ENCODE assay signal across 1 cellular context in genomic region chr10:17617031-17617911, GRCh38.
A peak's percentile ranks its signal among the peaks of the same experiment; 100 is the strongest.
TF ChIP-seq lines count a peak whose summit lies in the region.

A gene with protein sequence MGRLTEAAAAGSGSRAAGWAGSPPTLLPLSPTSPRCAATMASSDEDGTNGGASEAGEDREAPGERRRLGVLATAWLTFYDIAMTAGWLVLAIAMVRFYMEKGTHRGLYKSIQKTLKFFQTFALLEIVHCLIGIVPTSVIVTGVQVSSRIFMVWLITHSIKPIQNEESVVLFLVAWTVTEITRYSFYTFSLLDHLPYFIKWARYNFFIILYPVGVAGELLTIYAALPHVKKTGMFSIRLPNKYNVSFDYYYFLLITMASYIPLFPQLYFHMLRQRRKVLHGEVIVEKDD (minus strand): TSS chr10:17617374. CDS start chr10:17617339, 35 bp downstream.

TF ChIP-seq in HEK293, 187 proteins besides CTCF, POLR2A, EP300 and RAD21 (continued from another document):
- TF ChIP-seq, protein P1, sequence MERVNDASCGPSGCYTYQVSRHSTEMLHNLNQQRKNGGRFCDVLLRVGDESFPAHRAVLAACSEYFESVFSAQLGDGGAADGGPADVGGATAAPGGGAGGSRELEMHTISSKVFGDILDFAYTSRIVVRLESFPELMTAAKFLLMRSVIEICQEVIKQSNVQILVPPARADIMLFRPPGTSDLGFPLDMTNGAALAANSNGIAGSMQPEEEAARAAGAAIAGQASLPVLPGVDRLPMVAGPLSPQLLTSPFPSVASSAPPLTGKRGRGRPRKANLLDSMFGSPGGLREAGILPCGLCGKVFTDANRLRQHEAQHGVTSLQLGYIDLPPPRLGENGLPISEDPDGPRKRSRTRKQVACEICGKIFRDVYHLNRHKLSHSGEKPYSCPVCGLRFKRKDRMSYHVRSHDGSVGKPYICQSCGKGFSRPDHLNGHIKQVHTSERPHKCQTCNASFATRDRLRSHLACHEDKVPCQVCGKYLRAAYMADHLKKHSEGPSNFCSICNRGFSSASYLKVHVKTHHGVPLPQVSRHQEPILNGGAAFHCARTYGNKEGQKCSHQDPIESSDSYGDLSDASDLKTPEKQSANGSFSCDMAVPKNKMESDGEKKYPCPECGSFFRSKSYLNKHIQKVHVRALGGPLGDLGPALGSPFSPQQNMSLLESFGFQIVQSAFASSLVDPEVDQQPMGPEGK (tag by site-specific recombination; IDR thresholded peaks at IDR 0.05): peak; percentile 51; the same call in 1 of the 2 replicates
- TF ChIP-seq ZFP37 (tag by site-specific recombination; IDR thresholded peaks at IDR 0.05) (0 out of 2 replicates have a peak, but pooled peaks have one; percentile 35), ZNF501 (tag by site-specific recombination; IDR thresholded peaks at IDR 0.05) (peak; percentile 82; the same call in 1 of the 2 replicates), ZNF747 (tag by site-specific recombination; IDR thresholded peaks at IDR 0.05) (no peak), MZF1 (tag by site-specific recombination; IDR thresholded peaks at IDR 0.05; ENCODE audit: borderline replicate concordance) (0 out of 2 replicates have a peak, but pooled peaks have one; percentile 31), KLF8 (tag by site-specific recombination; IDR thresholded peaks at IDR 0.05) (peak; percentile 90; the same call in 1 of the 2 replicates), ZNF302 (tag by site-specific recombination; IDR thresholded peaks at IDR 0.05; ENCODE audit: low read depth) (no peak), ZSCAN30 (tag by site-specific recombination; IDR thresholded peaks at IDR 0.05) (peak; percentile 42), ZNF248 (tag by site-specific recombination; IDR thresholded peaks at IDR 0.05) (no peak), ZIC2 (tag by site-specific recombination; IDR thresholded peaks at IDR 0.05) (peak; percentile 52), ZNF792 (tag by site-specific recombination; IDR thresholded peaks at IDR 0.05) (no peak), ZNF175 (tag by site-specific recombination; IDR thresholded peaks at IDR 0.05) (no peak), ZNF768 (tag by site-specific recombination; IDR thresholded peaks at IDR 0.05) (no peak), WT1 (tag by site-specific recombination; IDR thresholded peaks at IDR 0.05) (no peak), ZNF626 (tag by site-specific recombination; IDR thresholded peaks at IDR 0.05) (no peak), ZEB2 (tag by site-specific recombination; IDR thresholded peaks at IDR 0.05) (peak; percentile 66; the same call in 1 of the 2 replicates), GLIS2 (tag by site-specific recombination; IDR thresholded peaks at IDR 0.05) (peak; percentile 87), ZNF629 (tag by site-specific recombination; IDR thresholded peaks at IDR 0.05) (peak; percentile 83), TRIM28 (IDR thresholded peaks at IDR 0.05; ENCODE audit: borderline replicate concordance, low read length) (peak; percentile 30; the same call in 1 of the 2 replicates), ZNF610 (tag by site-specific recombination; IDR thresholded peaks at IDR 0.05; ENCODE audit: borderline replicate concordance) (no peak), SP7 (tag by site-specific recombination; IDR thresholded peaks at IDR 0.05) (peak; percentile 73), YY1 (tag by site-specific recombination; IDR thresholded peaks at IDR 0.05) (peak; percentile 72), ZBTB8A (tag by site-specific recombination; IDR thresholded peaks at IDR 0.05) (peak; percentile 98), GLIS1 (tag by site-specific recombination; IDR thresholded peaks at IDR 0.05) (peak; percentile 32; the same call in 1 of the 2 replicates), ATF2 (tag by site-specific recombination; IDR thresholded peaks at IDR 0.05; ENCODE audit: low read depth) (no peak), IKZF3 (tag by site-specific recombination; IDR thresholded peaks at IDR 0.05) (peak; percentile 58), KLF10 (tag by site-specific recombination; IDR thresholded peaks at IDR 0.05) (peak; percentile 88), ZNF416 (tag by site-specific recombination; IDR thresholded peaks at IDR 0.05) (no peak), ZBTB20 (tag by site-specific recombination; IDR thresholded peaks at IDR 0.05) (peak; percentile 85; the same call in 1 of the 2 replicates), ZNF121 (tag by site-specific recombination; IDR thresholded peaks at IDR 0.05) (no peak), ZBTB17 (tag by site-specific recombination; IDR thresholded peaks at IDR 0.05) (peak; percentile 84), ZNF433 (tag by site-specific recombination; IDR thresholded peaks at IDR 0.05; ENCODE audit: low read depth) (no peak), GLI4 (tag by site-specific recombination; IDR thresholded peaks at IDR 0.05) (no peak), ZNF580 (tag by site-specific recombination; IDR thresholded peaks at IDR 0.05) (no peak), ZNF473 (tag by site-specific recombination; IDR thresholded peaks at IDR 0.05) (no peak), ZNF600 (tag by site-specific recombination; IDR thresholded peaks at IDR 0.05) (peak; percentile 93), ZBTB11 (tag by site-specific recombination; conservative IDR thresholded peaks at IDR 0.05; ENCODE audit: low read depth) (peak; percentile 72)
- TF ChIP-seq, protein P2, sequence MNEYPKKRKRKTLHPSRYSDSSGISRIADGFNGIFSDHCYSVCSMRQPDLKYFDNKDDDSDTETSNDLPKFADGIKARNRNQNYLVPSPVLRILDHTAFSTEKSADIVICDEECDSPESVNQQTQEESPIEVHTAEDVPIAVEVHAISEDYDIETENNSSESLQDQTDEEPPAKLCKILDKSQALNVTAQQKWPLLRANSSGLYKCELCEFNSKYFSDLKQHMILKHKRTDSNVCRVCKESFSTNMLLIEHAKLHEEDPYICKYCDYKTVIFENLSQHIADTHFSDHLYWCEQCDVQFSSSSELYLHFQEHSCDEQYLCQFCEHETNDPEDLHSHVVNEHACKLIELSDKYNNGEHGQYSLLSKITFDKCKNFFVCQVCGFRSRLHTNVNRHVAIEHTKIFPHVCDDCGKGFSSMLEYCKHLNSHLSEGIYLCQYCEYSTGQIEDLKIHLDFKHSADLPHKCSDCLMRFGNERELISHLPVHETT (tag by site-specific recombination; IDR thresholded peaks at IDR 0.05): no peak
- TF ChIP-seq, protein P3, sequence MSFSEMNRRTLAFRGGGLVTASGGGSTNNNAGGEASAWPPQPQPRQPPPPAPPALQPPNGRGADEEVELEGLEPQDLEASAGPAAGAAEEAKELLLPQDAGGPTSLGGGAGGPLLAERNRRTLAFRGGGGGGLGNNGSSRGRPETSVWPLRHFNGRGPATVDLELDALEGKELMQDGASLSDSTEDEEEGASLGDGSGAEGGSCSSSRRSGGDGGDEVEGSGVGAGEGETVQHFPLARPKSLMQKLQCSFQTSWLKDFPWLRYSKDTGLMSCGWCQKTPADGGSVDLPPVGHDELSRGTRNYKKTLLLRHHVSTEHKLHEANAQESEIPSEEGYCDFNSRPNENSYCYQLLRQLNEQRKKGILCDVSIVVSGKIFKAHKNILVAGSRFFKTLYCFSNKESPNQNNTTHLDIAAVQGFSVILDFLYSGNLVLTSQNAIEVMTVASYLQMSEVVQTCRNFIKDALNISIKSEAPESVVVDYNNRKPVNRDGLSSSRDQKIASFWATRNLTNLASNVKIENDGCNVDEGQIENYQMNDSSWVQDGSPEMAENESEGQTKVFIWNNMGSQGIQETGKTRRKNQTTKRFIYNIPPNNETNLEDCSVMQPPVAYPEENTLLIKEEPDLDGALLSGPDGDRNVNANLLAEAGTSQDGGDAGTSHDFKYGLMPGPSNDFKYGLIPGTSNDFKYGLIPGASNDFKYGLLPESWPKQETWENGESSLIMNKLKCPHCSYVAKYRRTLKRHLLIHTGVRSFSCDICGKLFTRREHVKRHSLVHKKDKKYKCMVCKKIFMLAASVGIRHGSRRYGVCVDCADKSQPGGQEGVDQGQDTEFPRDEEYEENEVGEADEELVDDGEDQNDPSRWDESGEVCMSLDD (tag by site-specific recombination; IDR thresholded peaks at IDR 0.05): peak; percentile 49; the same call in 1 of the 2 replicates
- TF ChIP-seq, protein P4, sequence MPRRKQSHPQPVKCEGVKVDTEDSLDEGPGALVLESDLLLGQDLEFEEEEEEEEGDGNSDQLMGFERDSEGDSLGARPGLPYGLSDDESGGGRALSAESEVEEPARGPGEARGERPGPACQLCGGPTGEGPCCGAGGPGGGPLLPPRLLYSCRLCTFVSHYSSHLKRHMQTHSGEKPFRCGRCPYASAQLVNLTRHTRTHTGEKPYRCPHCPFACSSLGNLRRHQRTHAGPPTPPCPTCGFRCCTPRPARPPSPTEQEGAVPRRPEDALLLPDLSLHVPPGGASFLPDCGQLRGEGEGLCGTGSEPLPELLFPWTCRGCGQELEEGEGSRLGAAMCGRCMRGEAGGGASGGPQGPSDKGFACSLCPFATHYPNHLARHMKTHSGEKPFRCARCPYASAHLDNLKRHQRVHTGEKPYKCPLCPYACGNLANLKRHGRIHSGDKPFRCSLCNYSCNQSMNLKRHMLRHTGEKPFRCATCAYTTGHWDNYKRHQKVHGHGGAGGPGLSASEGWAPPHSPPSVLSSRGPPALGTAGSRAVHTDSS (tag by site-specific recombination; IDR thresholded peaks at IDR 0.05): no peak
- TF ChIP-seq, protein P5, sequence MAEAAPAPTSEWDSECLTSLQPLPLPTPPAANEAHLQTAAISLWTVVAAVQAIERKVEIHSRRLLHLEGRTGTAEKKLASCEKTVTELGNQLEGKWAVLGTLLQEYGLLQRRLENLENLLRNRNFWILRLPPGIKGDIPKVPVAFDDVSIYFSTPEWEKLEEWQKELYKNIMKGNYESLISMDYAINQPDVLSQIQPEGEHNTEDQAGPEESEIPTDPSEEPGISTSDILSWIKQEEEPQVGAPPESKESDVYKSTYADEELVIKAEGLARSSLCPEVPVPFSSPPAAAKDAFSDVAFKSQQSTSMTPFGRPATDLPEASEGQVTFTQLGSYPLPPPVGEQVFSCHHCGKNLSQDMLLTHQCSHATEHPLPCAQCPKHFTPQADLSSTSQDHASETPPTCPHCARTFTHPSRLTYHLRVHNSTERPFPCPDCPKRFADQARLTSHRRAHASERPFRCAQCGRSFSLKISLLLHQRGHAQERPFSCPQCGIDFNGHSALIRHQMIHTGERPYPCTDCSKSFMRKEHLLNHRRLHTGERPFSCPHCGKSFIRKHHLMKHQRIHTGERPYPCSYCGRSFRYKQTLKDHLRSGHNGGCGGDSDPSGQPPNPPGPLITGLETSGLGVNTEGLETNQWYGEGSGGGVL (tag by site-specific recombination; IDR thresholded peaks at IDR 0.05): peak; percentile 34; the same call in 1 of the 2 replicates
- TF ChIP-seq, protein P6, sequence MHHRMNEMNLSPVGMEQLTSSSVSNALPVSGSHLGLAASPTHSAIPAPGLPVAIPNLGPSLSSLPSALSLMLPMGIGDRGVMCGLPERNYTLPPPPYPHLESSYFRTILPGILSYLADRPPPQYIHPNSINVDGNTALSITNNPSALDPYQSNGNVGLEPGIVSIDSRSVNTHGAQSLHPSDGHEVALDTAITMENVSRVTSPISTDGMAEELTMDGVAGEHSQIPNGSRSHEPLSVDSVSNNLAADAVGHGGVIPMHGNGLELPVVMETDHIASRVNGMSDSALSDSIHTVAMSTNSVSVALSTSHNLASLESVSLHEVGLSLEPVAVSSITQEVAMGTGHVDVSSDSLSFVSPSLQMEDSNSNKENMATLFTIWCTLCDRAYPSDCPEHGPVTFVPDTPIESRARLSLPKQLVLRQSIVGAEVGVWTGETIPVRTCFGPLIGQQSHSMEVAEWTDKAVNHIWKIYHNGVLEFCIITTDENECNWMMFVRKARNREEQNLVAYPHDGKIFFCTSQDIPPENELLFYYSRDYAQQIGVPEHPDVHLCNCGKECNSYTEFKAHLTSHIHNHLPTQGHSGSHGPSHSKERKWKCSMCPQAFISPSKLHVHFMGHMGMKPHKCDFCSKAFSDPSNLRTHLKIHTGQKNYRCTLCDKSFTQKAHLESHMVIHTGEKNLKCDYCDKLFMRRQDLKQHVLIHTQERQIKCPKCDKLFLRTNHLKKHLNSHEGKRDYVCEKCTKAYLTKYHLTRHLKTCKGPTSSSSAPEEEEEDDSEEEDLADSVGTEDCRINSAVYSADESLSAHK (tag by site-specific recombination; IDR thresholded peaks at IDR 0.05): no peak
- TF ChIP-seq, protein P7, sequence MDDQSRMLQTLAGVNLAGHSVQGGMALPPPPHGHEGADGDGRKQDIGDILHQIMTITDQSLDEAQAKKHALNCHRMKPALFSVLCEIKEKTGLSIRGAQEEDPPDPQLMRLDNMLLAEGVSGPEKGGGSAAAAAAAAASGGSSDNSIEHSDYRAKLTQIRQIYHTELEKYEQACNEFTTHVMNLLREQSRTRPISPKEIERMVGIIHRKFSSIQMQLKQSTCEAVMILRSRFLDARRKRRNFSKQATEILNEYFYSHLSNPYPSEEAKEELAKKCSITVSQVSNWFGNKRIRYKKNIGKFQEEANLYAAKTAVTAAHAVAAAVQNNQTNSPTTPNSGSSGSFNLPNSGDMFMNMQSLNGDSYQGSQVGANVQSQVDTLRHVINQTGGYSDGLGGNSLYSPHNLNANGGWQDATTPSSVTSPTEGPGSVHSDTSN (CRISPR knock-in tag; IDR thresholded peaks at IDR 0.05): peak; percentile 84
